ENCODE assay signal across 8 cellular contexts in the genomic region with DNA sequence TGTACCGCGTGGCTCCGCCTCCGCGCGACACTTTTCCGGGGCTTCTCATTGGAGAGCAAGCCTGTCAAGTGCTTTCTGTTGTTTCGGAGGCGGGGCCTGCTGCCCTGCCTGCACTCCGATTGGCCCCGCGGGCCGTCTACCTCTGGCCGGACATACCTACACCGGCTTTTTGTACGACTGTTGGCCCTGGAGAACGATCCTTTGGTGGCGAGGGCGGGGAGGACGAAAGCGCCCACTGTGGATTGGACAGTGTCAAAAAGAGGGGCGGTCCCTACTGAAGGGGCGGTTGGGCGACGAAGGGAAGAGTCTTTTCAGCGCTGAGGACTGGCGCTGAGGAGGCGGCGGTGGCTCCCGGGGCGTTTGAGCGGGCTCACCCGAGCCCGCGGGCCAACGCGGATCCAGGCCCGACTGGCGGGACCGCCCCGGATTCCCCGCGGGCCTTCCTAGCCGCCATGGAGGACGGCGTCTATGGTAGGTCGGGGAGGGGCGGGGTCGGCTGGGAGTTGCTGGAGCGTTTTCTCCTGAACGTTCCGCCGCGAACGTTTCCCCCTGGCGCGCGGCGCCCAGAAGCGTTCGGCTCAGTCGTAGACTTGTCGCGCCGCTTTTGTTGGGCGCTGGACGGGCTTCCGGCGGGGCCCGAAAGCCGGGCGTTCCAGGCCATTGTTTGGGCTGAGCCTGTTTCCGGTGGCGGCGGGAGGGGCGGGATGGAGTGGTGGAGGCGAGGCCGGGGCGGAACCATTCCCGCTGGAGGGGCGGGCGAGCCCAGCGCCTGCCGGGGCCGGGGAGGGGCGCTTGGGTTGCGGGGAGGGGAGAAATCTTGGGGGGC. TPM values are rescaled to one million over a fixed set of nuclear protein-coding genes. Genes with fewer than 3 reads are reported as not detected.
A peak's percentile ranks its signal among the peaks of the same experiment; 100 is the strongest.
DNase-seq lines count a peak whose midpoint lies in the region; ATAC-seq, FAIRE-seq and TF ChIP-seq lines count a peak whose summit lies in the region.

A gene with protein sequence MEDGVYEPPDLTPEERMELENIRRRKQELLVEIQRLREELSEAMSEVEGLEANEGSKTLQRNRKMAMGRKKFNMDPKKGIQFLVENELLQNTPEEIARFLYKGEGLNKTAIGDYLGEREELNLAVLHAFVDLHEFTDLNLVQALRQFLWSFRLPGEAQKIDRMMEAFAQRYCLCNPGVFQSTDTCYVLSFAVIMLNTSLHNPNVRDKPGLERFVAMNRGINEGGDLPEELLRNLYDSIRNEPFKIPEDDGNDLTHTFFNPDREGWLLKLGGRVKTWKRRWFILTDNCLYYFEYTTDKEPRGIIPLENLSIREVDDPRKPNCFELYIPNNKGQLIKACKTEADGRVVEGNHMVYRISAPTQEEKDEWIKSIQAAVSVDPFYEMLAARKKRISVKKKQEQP (plus strand): TSS at position 314 of the 826 bp plus-strand sequence. CDS start 139 bp downstream, at position 453.

- no peaks in the 10 kb centered on the region for H3K27me3 ChIP-seq in adipocyte (replicated peaks; ENCODE audit: control insufficient read depth, insufficient read depth, low read length)
- H3K27me3 ChIP-seq in cardiac muscle cell, result no peaks in the 10 kb centered on the region

- H3K4me3 ChIP-seq in adipocyte (ENCODE audit: low read length), result peak within 1 kb of the TSS; percentile 95
- peak within 1 kb of the TSS; percentile 99 for H3K4me3 ChIP-seq in cardiac muscle cell

- peaks cover 10% of the 10 kb centered on the region for H3K36me3 Mint-ChIP-seq in type B pancreatic cell

- no peaks in the 10 kb centered on the region for H3K9me3 Mint-ChIP-seq in type B pancreatic cell

- ATAC-seq in HG02840 (IDR thresholded peaks at IDR 0.05; ENCODE audit: low FRiP score, unreplicated experiment), result peak; percentile 96

- peaks cover 38% of the 10 kb centered on the region for H3K36me3 ChIP-seq in adipocyte (ENCODE audit: control insufficient read depth, insufficient read depth, low read length, severe bottlenecking)
- H3K36me3 ChIP-seq in cardiac muscle cell, result peaks cover 35% of the 10 kb centered on the region

- H3K4me1 ChIP-seq in adipocyte (ENCODE audit: control insufficient read depth, insufficient read depth, low read length) (peaks cover 24% of the 10 kb centered on the region), cardiac muscle cell (ENCODE audit: low read depth) (peaks cover 5% of the 10 kb centered on the region)

- H3K27ac ChIP-seq in cardiac muscle cell, result peak within 1 kb of the TSS; percentile 99

- H3K9ac ChIP-seq in adipocyte (ENCODE audit: low read length), result peak within 1 kb of the TSS; percentile 98

- DNase-seq in GM12891 (ENCODE audit: insufficient read length, low spot score), result peak; percentile 93
- DNase-seq in NCI-H1436 (lab: John Stamatoyannopoulos, UW), result peak; percentile 100
- peak; percentile 99 for DNase-seq in T follicular helper cell (ENCODE audit: low read depth)
- peak; percentile 100 for DNase-seq in adipocyte (ENCODE audit: low read depth)
- peak; percentile 100 for DNase-seq in cardiac muscle cell (ENCODE audit: low read depth in 1 of 2, low spot score in 1 of 2)
- DNase-seq in pons (ENCODE audit: low spot score), result peak; percentile 66
- DNase-seq in type B pancreatic cell (ENCODE audit: extremely low spot score, unreplicated experiment), result peak; percentile 99

- no peaks in the 10 kb centered on the region for H3K9me3 ChIP-seq in adipocyte (ENCODE audit: control insufficient read depth, low read length)
- no peaks in the 10 kb centered on the region for H3K9me3 ChIP-seq in cardiac muscle cell (ENCODE audit: low read depth)

- no peaks in the 10 kb centered on the region for H3K27me3 Mint-ChIP-seq in type B pancreatic cell

- TF ChIP-seq CTCF in cardiac muscle cell (IDR thresholded peaks at IDR 0.05; ENCODE audit: low read depth, low read length) (no peak), type B pancreatic cell (conservative IDR thresholded peaks at IDR 0.05) (no peak)

- peak; percentile 59; the same call in 1 of the 2 replicates for TF ChIP-seq POLR2A in GM12891 (IDR thresholded peaks at IDR 0.05; ENCODE audit: low read depth, low read length)

- no peak for FAIRE-seq in GM12891 (lab: Jason Lieb, UNC)

- H3K4me3 Mint-ChIP-seq in type B pancreatic cell, result peak within 1 kb of the TSS; percentile 93

- H3K27ac Mint-ChIP-seq in type B pancreatic cell, result peak within 1 kb of the TSS; percentile 96

- peaks cover 5% of the 10 kb centered on the region for H3K4me1 Mint-ChIP-seq in type B pancreatic cell (ENCODE audit: unreplicated experiment)

TF ChIP-seq in GM12891, 5 proteins besides CTCF, POLR2A, EP300 and RAD21:
- TF ChIP-seq SPI1 (IDR thresholded peaks at IDR 0.05; ENCODE audit: low read depth, low read length) (no peak), PAX5 (IDR thresholded peaks at IDR 0.05; ENCODE audit: insufficient read depth, low read length, severe bottlenecking) (no peak), POLR2AphosphoS5 (IDR thresholded peaks at IDR 0.05; ENCODE audit: low read depth, low read length) (peak; percentile 80), POU2F2 (IDR thresholded peaks at IDR 0.05; ENCODE audit: low read depth, low read length) (no peak), TAF1 (IDR thresholded peaks at IDR 0.05; ENCODE audit: low read depth, low read length) (peak; percentile 87)
TF ChIP-seq in GM12891: peak in this region for 2.

RNA-seq across cellular contexts. Expression of the gene that starts here (rescaled TPM):
- polyA plus RNA-seq in GM12891 (2012; ENCODE audit: low read depth, missing spikeins), result 21.6 TPM
- total RNA-seq in cardiac muscle cell (179 and 211 TPM in 2 replicates), type B pancreatic cell (ENCODE audit: low replicate concordance) (115 and 139 TPM in 2 replicates)
- 103 and 138 TPM in 2 replicates for polyA plus RNA-seq in cardiac muscle cell

Comparison
In these comparisons a context has a peak if more than half of its experiments do, and no peak if none do; other contexts are left out.
1. Peak in every context shown above with its lines: DNase-seq, ATAC-seq, H3K4me3 ChIP-seq and H3K27ac ChIP-seq.